In genomic region chr5:141876628-141877477, GRCh38 we compare ENCODE assay signal across 8 cellular contexts. TPM values are rescaled to one million over a fixed set of nuclear protein-coding genes. Genes with fewer than 3 reads are reported as not detected.
DNase-seq lines count a peak whose midpoint lies in the region; ATAC-seq, FAIRE-seq and TF ChIP-seq lines count a peak whose summit lies in the region.

No MANE protein-coding gene starts in this region.

- ATAC-seq in activated CD4-positive, alpha-beta T cell treated with anti-CD3 and anti-CD28 coated beads for 36 hours = no peak
- ATAC-seq in HepG2 = no peak
- no peak for ATAC-seq in GM21390 (IDR thresholded peaks at IDR 0.05; ENCODE audit: unreplicated experiment)
- ATAC-seq in GM21528 (IDR thresholded peaks at IDR 0.05; ENCODE audit: low FRiP score, unreplicated experiment) = no peak
- no peak for ATAC-seq in GM18517 (IDR thresholded peaks at IDR 0.05; ENCODE audit: unreplicated experiment)

- 2% methylated on average over 37 of the region's 42 CpGs for WGBS in HepG2 (ENCODE audit: low lambda C conversion rate)
- 1 to 2% methylated on average over 4 to 32 of the region's 42 CpGs for WGBS in testis, 2 donors

- no peaks in the 10 kb centered on the region for H4K20me1 ChIP-seq in HepG2 (ENCODE audit: insufficient read depth, low read length)

- H3K27ac Mint-ChIP-seq in activated CD4-positive, alpha-beta T cell treated with anti-CD3 and anti-CD28 coated beads for 36 hours = no peak overlapping the region

- H3K27me3 Mint-ChIP-seq in activated CD4-positive, alpha-beta T cell treated with anti-CD3 and anti-CD28 coated beads for 36 hours = peaks cover 60% of the 10 kb centered on the region

- in situ Hi-C loops in HepG2 (cut with HindIII; ENCODE audit: extremely low pct_ligation_motif_present, low pct_unique_long_range_greater_than_20kb) = loop anchor here (5.0 kb wide), 1 partner anchor 175 kb away; no protein-coding TSS in a partner anchor

- no peak for TF ChIP-seq CTCF in HepG2 (CRISPR knock-in tag; IDR thresholded peaks at IDR 0.05)
- TF ChIP-seq CTCF in testis (IDR thresholded peaks at IDR 0.05) = no peak

- peak overlapping the region; percentile 80 for H3K4me2 ChIP-seq in HepG2 (ENCODE audit: low read depth, low read length)

- CTCF ChIA-PET in activated CD4-positive, alpha-beta T cell treated with anti-CD3 and anti-CD28 coated beads for 36 hours (lab: Charles Lee) = interaction anchor here (0.6 to 7.6 kb wide), 4 partner anchors 83 to 184 kb away, joined by 3 to 75 read pairs (median 36); partner anchors contain the start of gene PCDH12
- CTCF ChIA-PET in HepG2 (lab: Yijun Ruan, JAX; ENCODE audit: low intra/inter-chr PET ratio, low total read pairs) = no interaction called here

- H3K9me3 Mint-ChIP-seq in activated CD4-positive, alpha-beta T cell treated with anti-CD3 and anti-CD28 coated beads for 36 hours (ENCODE audit: low read depth) = no peaks in the 10 kb centered on the region

- H3K27me3 ChIP-seq in HepG2 (ENCODE audit: control insufficient read depth in 1 of 2, insufficient read depth in 2 of 2, low read length in 2 of 2) (peaks cover 14 to 45% of the 10 kb centered on the region in 2 experiments), testis (no peaks in the 10 kb centered on the region)

- no peak overlapping the region for H2AFZ ChIP-seq in HepG2 (ENCODE audit: low read length)

- H3K9me3 ChIP-seq in HepG2 (ENCODE audit: low read length) (no peaks in the 10 kb centered on the region), testis (no peaks in the 10 kb centered on the region)

- no peak for DNase-seq in activated CD4-positive, alpha-beta T cell treated with anti-CD3 and anti-CD28 coated beads for 36 hours
- no peak for DNase-seq in activated CD4-positive, alpha-beta T cell treated with anti-CD3 and anti-CD28 coated beads for 4 hours
- DNase-seq in HepG2 (ENCODE audit: low spot score) = no peak
- peak; percentile 15 for DNase-seq in testis

- no TSS peak for BruUV-seq in HepG2 (replicated peaks; lab: Mats Ljungman, UMichigan)

- POLR2A ChIA-PET in activated CD4-positive, alpha-beta T cell treated with anti-CD3 and anti-CD28 coated beads for 36 hours (lab: Charles Lee) = interaction anchor here (1.6 kb wide), 1 partner anchor 184 kb away, joined by 3 read pairs; no protein-coding TSS in a partner anchor
- POLR2A ChIA-PET in HepG2 (lab: Yijun Ruan, JAX) = no interaction called here

- no peak overlapping the region for H3K9ac ChIP-seq in HepG2 (ENCODE audit: insufficient read depth, low read depth, low read length)

- TF ChIP-seq EP300 in HepG2 (IDR thresholded peaks at IDR 0.05; ENCODE audit: low read depth in 2 of 2, low read length in 2 of 2) = no peak
- TF ChIP-seq EP300 in HepG2 (CRISPR knock-in tag; IDR thresholded peaks at IDR 0.05; ENCODE audit: borderline replicate concordance) = no peak

- no peak for TF ChIP-seq RAD21 in HepG2 (CRISPR knock-in tag; IDR thresholded peaks at IDR 0.05)

- H3K4me3 ChIP-seq in HepG2 (replicated peaks in 1 of 3; ENCODE audit: insufficient read depth in 1 of 3, low read depth in 2 of 3, low read length in 3 of 3) (peak overlapping the region; percentile 30 to 73 (median 44); a peak in 5 of 6 replicates), testis (peak overlapping the region; percentile 10 to 63)

- H3K79me2 ChIP-seq in HepG2 (ENCODE audit: insufficient read depth, low read length) = no peaks in the 10 kb centered on the region

- peak overlapping the region; percentile 84 for H3K27ac ChIP-seq in angular gyrus (ENCODE audit: low read depth, low read length)
- no peak overlapping the region for H3K27ac ChIP-seq in HepG2 (ENCODE audit: extremely low read length, insufficient read depth, low read length)
- no peak overlapping the region for H3K27ac ChIP-seq in testis

- H3K4me1 Mint-ChIP-seq in activated CD4-positive, alpha-beta T cell treated with anti-CD3 and anti-CD28 coated beads for 36 hours = peaks cover 19% of the 10 kb centered on the region

- intact Hi-C loops in activated CD4-positive, alpha-beta T cell treated with anti-CD3 and anti-CD28 coated beads for 36 hours (cut with DNase I, micrococcal nuclease) = loop anchor here in 1 of 2 experiments (5.0 kb wide), 1 partner anchor 90 kb away; the partner anchor contains the start of gene RNF14
- intact Hi-C loops in HepG2 (cut with micrococcal nuclease; ENCODE audit: unreplicated experiment) (loop anchor here (5.0 kb wide), 2 partner anchors 50 to 65 kb away; no protein-coding TSS in a partner anchor), testis (cut with DNase I; ENCODE audit: low total_unique reads) (loop anchor here (5.0 kb wide), 1 partner anchor 175 kb away; no protein-coding TSS in a partner anchor)

- H3K4me1 ChIP-seq in HepG2 (ENCODE audit: insufficient read depth, low read length) = peaks cover 52% of the 10 kb centered on the region
- peaks cover 35% of the 10 kb centered on the region for H3K4me1 ChIP-seq in testis

- TF ChIP-seq POLR2A in HepG2 (IDR thresholded peaks at IDR 0.05; ENCODE audit: insufficient read depth in 1 of 2, low read depth in 2 of 2, low read length in 2 of 2) (no peak), testis (IDR thresholded peaks at IDR 0.05) (no peak)

- H3K36me3 ChIP-seq in HepG2 (replicated peaks in 1 of 2; ENCODE audit: control insufficient read depth in 1 of 2, insufficient read depth in 2 of 2, low read length in 2 of 2) = no peaks in the 10 kb centered on the region
- no peaks in the 10 kb centered on the region for H3K36me3 ChIP-seq in testis (ENCODE audit: low read depth, missing control alignments)

- no peaks in the 10 kb centered on the region for H3K36me3 Mint-ChIP-seq in activated CD4-positive, alpha-beta T cell treated with anti-CD3 and anti-CD28 coated beads for 36 hours (ENCODE audit: low read depth)

- H3K4me3 Mint-ChIP-seq in activated CD4-positive, alpha-beta T cell treated with anti-CD3 and anti-CD28 coated beads for 36 hours = peak overlapping the region; percentile 5

- no peak for FAIRE-seq in HepG2 (lab: Jason Lieb, UNC)

TF ChIP-seq in HepG2, 621 proteins besides CTCF, POLR2A, EP300 and RAD21 (continues in another document):
- TF ChIP-seq GLI4 (CRISPR knock-in tag; IDR thresholded peaks at IDR 0.05; ENCODE audit: borderline replicate concordance) = no peak

RNA-seq across cellular contexts. Expression of gene PCDH1, which starts 1.4 kb away (rescaled TPM):
- not detected for total RNA-seq in activated CD4-positive, alpha-beta T cell treated with anti-CD3 and anti-CD28 coated beads for 36 hours
- total RNA-seq in HepG2 (2016; rRNA removed; fragmentation: Illumina TruSeq; extraction: Trizol) = 0.11 and 0.13 TPM in 2 replicates
- total RNA-seq in HepG2 (2016; cell fraction: cytosol; rRNA removed; fragmentation: Illumina TruSeq; extraction: Trizol; ENCODE audit: low read depth) = not detected in 2 replicates
- 0.09 TPM in 1 of 2 replicates, not detected in the other for total RNA-seq in HepG2 (2016; cell fraction: insoluble cytoplasmic fraction; rRNA removed; fragmentation: Illumina TruSeq; extraction: Trizol)
- not detected in 2 replicates for total RNA-seq in HepG2 (2016; cell fraction: membrane; rRNA removed; fragmentation: Illumina TruSeq; extraction: Trizol)
- total RNA-seq in HepG2 (2016; cell fraction: nucleus; rRNA removed; fragmentation: Illumina TruSeq; extraction: Trizol) = 0.31 TPM in 1 of 2 replicates, not detected in the other
- polyA plus RNA-seq in HepG2 (2011; rRNA removed) = 0.83 and 1.3 TPM in 2 replicates
- 0.85 and 1.0 TPM in 2 replicates for polyA plus RNA-seq in HepG2 (2011; cell fraction: cytosol; rRNA removed)
- 0.83 and 0.90 TPM in 2 replicates for polyA plus RNA-seq in HepG2 (2011; cell fraction: nucleus; rRNA removed)
- polyA plus RNA-seq in HepG2 (2012) = 0.80 and 1.3 TPM in 2 replicates
- polyA plus RNA-seq in HepG2 (2016; cell fraction: cytosol; fragmentation: Illumina TruSeq; extraction: Trizol; ENCODE audit: low read depth) = 0.08 TPM in 1 of 2 replicates, not detected in the other
- polyA plus RNA-seq in HepG2 (2016; cell fraction: insoluble cytoplasmic fraction; fragmentation: Illumina TruSeq; extraction: Trizol; ENCODE audit: low read depth) = 0.11 TPM in 1 of 2 replicates, not detected in the other
- polyA plus RNA-seq in HepG2 (2016; cell fraction: membrane; fragmentation: Illumina TruSeq; extraction: Trizol; ENCODE audit: low read depth) = not detected in 2 replicates
- polyA plus RNA-seq in HepG2 (2016; cell fraction: nucleus; fragmentation: Illumina TruSeq; extraction: Trizol; ENCODE audit: insufficient read depth, low read depth) = 0.25 TPM in 1 of 2 replicates, not detected in the other
- 2.1 and 10.8 TPM in 2 replicates for polyA minus RNA-seq in HepG2 (2011; rRNA and poly(A)+ RNA removed; ENCODE audit: low replicate concordance)
- 1.6 and 1.9 TPM in 2 replicates for polyA minus RNA-seq in HepG2 (2011; cell fraction: cytosol; rRNA and poly(A)+ RNA removed)
- polyA minus RNA-seq in HepG2 (2011; cell fraction: nucleus; rRNA and poly(A)+ RNA removed) = 0.75 and 0.77 TPM in 2 replicates
- total RNA-seq in testis = 10 to 100 TPM in 1 of 2 donors, 1 to 10 TPM in 1; 9.6 to 10.6 TPM
- 5.6 TPM for polyA plus RNA-seq in testis (ENCODE audit: insufficient read depth, low read depth, low replicate concordance)

RNA-seq across cellular contexts. Expression of gene DELE1, which starts 46.8 kb away (rescaled TPM):
- total RNA-seq in activated CD4-positive, alpha-beta T cell treated with anti-CD3 and anti-CD28 coated beads for 36 hours = 10 to 100 TPM; 48.7 to 56.1 TPM
- 46.5 and 57.5 TPM in 2 replicates for total RNA-seq in HepG2 (2016; rRNA removed; fragmentation: Illumina TruSeq; extraction: Trizol)
- 7.7 and 8.6 TPM in 2 replicates for total RNA-seq in HepG2 (2016; cell fraction: cytosol; rRNA removed; fragmentation: Illumina TruSeq; extraction: Trizol; ENCODE audit: low read depth)
- total RNA-seq in HepG2 (2016; cell fraction: insoluble cytoplasmic fraction; rRNA removed; fragmentation: Illumina TruSeq; extraction: Trizol) = 44.4 and 53.9 TPM in 2 replicates
- total RNA-seq in HepG2 (2016; cell fraction: membrane; rRNA removed; fragmentation: Illumina TruSeq; extraction: Trizol) = 23.5 and 25.7 TPM in 2 replicates
- total RNA-seq in HepG2 (2016; cell fraction: nucleus; rRNA removed; fragmentation: Illumina TruSeq; extraction: Trizol) = 61.2 and 73.5 TPM in 2 replicates
- 90.3 and 97.1 TPM in 2 replicates for polyA plus RNA-seq in HepG2 (2011; rRNA removed)
- polyA plus RNA-seq in HepG2 (2011; cell fraction: cytosol; rRNA removed) = 44.7 and 66.5 TPM in 2 replicates
- 267 and 277 TPM in 2 replicates for polyA plus RNA-seq in HepG2 (2011; cell fraction: nucleus; rRNA removed)
- polyA plus RNA-seq in HepG2 (2012) = 44.3 and 49.8 TPM in 2 replicates
- polyA plus RNA-seq in HepG2 (2016; cell fraction: cytosol; fragmentation: Illumina TruSeq; extraction: Trizol; ENCODE audit: low read depth) = 8.6 and 10.7 TPM in 2 replicates
- polyA plus RNA-seq in HepG2 (2016; cell fraction: insoluble cytoplasmic fraction; fragmentation: Illumina TruSeq; extraction: Trizol; ENCODE audit: low read depth) = 46.9 and 52.3 TPM in 2 replicates
- polyA plus RNA-seq in HepG2 (2016; cell fraction: membrane; fragmentation: Illumina TruSeq; extraction: Trizol; ENCODE audit: low read depth) = 20.4 and 27.3 TPM in 2 replicates
- 113 TPM in 2 replicates for polyA plus RNA-seq in HepG2 (2016; cell fraction: nucleus; fragmentation: Illumina TruSeq; extraction: Trizol; ENCODE audit: insufficient read depth, low read depth)
- 120 and 133 TPM in 2 replicates for polyA minus RNA-seq in HepG2 (2011; rRNA and poly(A)+ RNA removed; ENCODE audit: low replicate concordance)
- polyA minus RNA-seq in HepG2 (2011; cell fraction: cytosol; rRNA and poly(A)+ RNA removed) = 27.7 and 33.0 TPM in 2 replicates
- 76.1 and 82.6 TPM in 2 replicates for polyA minus RNA-seq in HepG2 (2011; cell fraction: nucleus; rRNA and poly(A)+ RNA removed)
- total RNA-seq in testis = 10 to 100 TPM; 69.9 to 75.8 TPM
- 51.2 TPM for polyA plus RNA-seq in testis (ENCODE audit: insufficient read depth, low read depth, low replicate concordance)
